ENCODE assay signal across 1 cellular context in genomic region chr2:10570076-10570475, GRCh38.
TF ChIP-seq lines count a peak whose summit lies in the region.

No MANE protein-coding gene starts in this region.

TF ChIP-seq in IMR-90, 13 proteins besides CTCF, POLR2A, EP300 and RAD21:
- TF ChIP-seq MAZ (IDR thresholded peaks at IDR 0.05; ENCODE audit: borderline replicate concordance, low read depth, low read length) (no peak), FOS (IDR thresholded peaks at IDR 0.05; ENCODE audit: low read depth, low read length) (no peak), RFX5 (IDR thresholded peaks at IDR 0.05; ENCODE audit: low read depth, low read length) (no peak), MXI1 (IDR thresholded peaks at IDR 0.05; ENCODE audit: borderline replicate concordance, low read depth, low read length) (no peak), ELK1 (IDR thresholded peaks at IDR 0.05; ENCODE audit: borderline replicate concordance, low read depth, low read length) (no peak), MAFK (IDR thresholded peaks at IDR 0.05; ENCODE audit: low read depth, low read length) (no peak), NFE2L2 (IDR thresholded peaks at IDR 0.05; ENCODE audit: low read depth, low read length) (no peak), CEBPB (IDR thresholded peaks at IDR 0.05; ENCODE audit: low read depth, low read length) (no peak), BHLHE40 (IDR thresholded peaks at IDR 0.05; ENCODE audit: low read depth, low read length) (no peak), USF2 (IDR thresholded peaks at IDR 0.05; ENCODE audit: low read depth, low read length) (no peak), CHD1 (IDR thresholded peaks at IDR 0.05; ENCODE audit: low read depth, low read length) (no peak), SMC3 (IDR thresholded peaks at IDR 0.05; ENCODE audit: low read depth, low read length) (no peak), RCOR1 (IDR thresholded peaks at IDR 0.05; ENCODE audit: insufficient replicate concordance, low read length) (no peak)
